24 cellular contexts compared by ENCODE assay signal in the genomic region with DNA sequence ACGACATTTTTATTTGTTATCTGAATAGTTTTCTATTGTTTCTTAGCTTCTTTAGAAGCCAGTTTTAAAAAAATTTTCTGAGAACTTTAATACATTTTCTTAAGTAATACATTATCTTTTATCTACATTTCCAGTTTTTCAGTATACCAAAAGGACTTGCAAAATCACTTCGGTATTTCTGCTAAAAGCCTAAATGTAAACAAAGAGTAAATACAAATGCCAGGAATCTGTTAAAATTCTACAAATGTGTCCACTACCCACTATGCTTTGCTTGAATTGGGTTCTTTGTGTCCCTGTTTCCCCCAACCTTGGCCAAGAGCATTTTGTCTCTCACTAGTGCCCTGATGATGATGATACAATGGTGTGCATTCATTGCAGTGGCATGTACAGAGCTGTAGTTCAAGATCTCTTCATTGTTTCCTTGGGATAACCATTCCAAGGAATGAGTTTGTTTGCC.
DNase-seq lines count a peak whose midpoint lies in the region; ATAC-seq and TF ChIP-seq lines count a peak whose summit lies in the region.
"Had no signal": no experiment of that assay in that cellular context is flagged by ENCODE, and none has a peak within 500 bp of the region (broad histone marks: within the 10 kb centered on the region; RNA-seq: fewer than 3 reads in every experiment).

No MANE protein-coding gene starts in this region.

- H3K4me1 Mint-ChIP-seq in Calu3 (ENCODE audit: low read depth, unreplicated experiment), result peaks cover 40% of the 10 kb centered on the region
- no peaks in the 10 kb centered on the region for H3K4me1 Mint-ChIP-seq in immature natural killer cell
- H3K4me1 Mint-ChIP-seq: activated B cell treated with CpG ODN at 0.5 μM for 24 hours had no signal

- H3K4me2 ChIP-seq in trophoblast cell (ENCODE audit: low read length) (no peak overlapping the region), PC-3 (ENCODE audit: low read length) (no peak overlapping the region)
- H3K4me2 ChIP-seq: KMS-11, PC-9 had no signal

- H3K4me1 ChIP-seq in trophoblast cell (ENCODE audit: control insufficient read depth in 1 of 2, insufficient read depth in 2 of 2, low read length in 2 of 2) (no peaks in the 10 kb centered on the region), PC-3 (ENCODE audit: insufficient read depth, low read length) (no peaks in the 10 kb centered on the region)
- H3K4me1 ChIP-seq: left ventricle myocardium inferior, right atrium auricular region, SJSA1, suprapubic skin had no signal

- no peak overlapping the region for H2BK120ac ChIP-seq in trophoblast cell (ENCODE audit: insufficient read depth, low read length, poor library complexity)

- H3K27me3 ChIP-seq in trophoblast cell (ENCODE audit: insufficient read depth, low read length) (no peaks in the 10 kb centered on the region), PC-3 (ENCODE audit: low read length) (no peaks in the 10 kb centered on the region)
- H3K27me3 ChIP-seq: right atrium auricular region, SJSA1, suprapubic skin had no signal

- no CpG with 5 or more reads among the region's 2 CpGs for WGBS in trophoblast cell (ENCODE audit: extremely low coverage, insufficient coverage, insufficient read length)

- no peaks in the 10 kb centered on the region for H3K9me3 ChIP-seq in trophoblast cell (ENCODE audit: insufficient read depth, low read depth, low read length)
- H3K9me3 ChIP-seq in PC-3 (ENCODE audit: low read length), result no peaks in the 10 kb centered on the region
- H3K9me3 ChIP-seq: left ventricle myocardium inferior, right atrium auricular region, SJSA1, suprapubic skin had no signal

- H3K36me3 Mint-ChIP-seq in Calu3 (ENCODE audit: insufficient read depth, unreplicated experiment) (no peaks in the 10 kb centered on the region), immature natural killer cell (no peaks in the 10 kb centered on the region)
- H3K36me3 Mint-ChIP-seq: activated CD4-positive, alpha-beta memory T cell treated with anti-CD3 and anti-CD28 coated beads for 36 hours had no signal

- H4K20me1 ChIP-seq in PC-3 (ENCODE audit: low read length), result no peaks in the 10 kb centered on the region

- peak overlapping the region; percentile 54 for H3K4me3 Mint-ChIP-seq in Calu3 (ENCODE audit: low read depth, unreplicated experiment)
- H3K4me3 Mint-ChIP-seq in immature natural killer cell, result no peak overlapping the region
- H3K4me3 Mint-ChIP-seq: activated B cell treated with CpG ODN at 0.5 μM for 24 hours; activated CD4-positive, alpha-beta memory T cell treated with anti-CD3 and anti-CD28 coated beads for 36 hours had no signal

- H3K79me2 ChIP-seq in trophoblast cell (ENCODE audit: control insufficient read depth, insufficient read depth, low read length, poor library complexity) (no peaks in the 10 kb centered on the region), PC-3 (ENCODE audit: low read length) (no peaks in the 10 kb centered on the region)

- H3K27me3 Mint-ChIP-seq in Calu3 (ENCODE audit: unreplicated experiment) (no peaks in the 10 kb centered on the region), immature natural killer cell (ENCODE audit: low read depth in 3 of 3) (peaks cover 0 to 2% (median 0%) of the 10 kb centered on the region in 3 donors)
- H3K27me3 Mint-ChIP-seq: activated B cell treated with CpG ODN at 0.5 μM for 24 hours; activated CD4-positive, alpha-beta memory T cell treated with anti-CD3 and anti-CD28 coated beads for 36 hours had no signal

- H2AFZ ChIP-seq in trophoblast cell (ENCODE audit: insufficient read depth, low read length, poor library complexity), result no peak overlapping the region
- no peak overlapping the region for H2AFZ ChIP-seq in PC-3 (ENCODE audit: low read length)

- ATAC-seq in PC-3, result no peak
- ATAC-seq: esophagus mucosa had no signal

- CTCF ChIA-PET in Calu3 (lab: Charles Lee) (interaction anchor here (1.0 to 2.1 kb wide), 4 partner anchors 10 to 54 kb away, joined by 3 to 12 read pairs (median 5); no protein-coding TSS in a partner anchor), PC-3 (lab: Charles Lee) (no interaction called here)

- no peak overlapping the region for H3K4ac ChIP-seq in trophoblast cell (ENCODE audit: low read depth, low read length)

- no peak overlapping the region for H4K91ac ChIP-seq in trophoblast cell (ENCODE audit: low read depth, low read length)

- intact Hi-C loops in Calu3 (cut with micrococcal nuclease; ENCODE audit: unreplicated experiment), result loop anchor here (1.0 to 5.0 kb wide), 4 partner anchors 25 to 182 kb away; no protein-coding TSS in a partner anchor
- intact Hi-C loops in head of caudate nucleus (cut with DNase I), result loop anchor here (1.0 kb wide), 1 partner anchor 8 kb away; no protein-coding TSS in a partner anchor
- intact Hi-C loops in PC-3 (cut with micrococcal nuclease), result no loop called here

- H3K14ac ChIP-seq in trophoblast cell (ENCODE audit: low read length), result no peak overlapping the region

- no peaks in the 10 kb centered on the region for H3K9me2 ChIP-seq in PC-3 (replicated peaks; ENCODE audit: low read length)

- no peak overlapping the region for H2AK5ac ChIP-seq in trophoblast cell (ENCODE audit: low read length)

- no peaks in the 10 kb centered on the region for H3K79me1 ChIP-seq in trophoblast cell (ENCODE audit: low read length)

- H3K9ac ChIP-seq in trophoblast cell (ENCODE audit: low read length), result no peak overlapping the region
- H3K9ac ChIP-seq in PC-3 (ENCODE audit: low read length), result no peak overlapping the region
- H3K9ac ChIP-seq: KMS-11 had no signal

- H3K36me3 ChIP-seq in trophoblast cell (ENCODE audit: control insufficient read depth in 1 of 2, insufficient read depth in 2 of 2, low read length in 2 of 2) (no peaks in the 10 kb centered on the region), PC-3 (ENCODE audit: low read depth, low read length) (no peaks in the 10 kb centered on the region)
- H3K36me3 ChIP-seq: left ventricle myocardium inferior, right atrium auricular region, SJSA1, suprapubic skin had no signal

- peak overlapping the region; percentile 59 for H3K27ac Mint-ChIP-seq in Calu3 (ENCODE audit: unreplicated experiment)
- H3K27ac Mint-ChIP-seq in immature natural killer cell, result no peak overlapping the region
- H3K27ac Mint-ChIP-seq: activated B cell treated with CpG ODN at 0.5 μM for 24 hours; activated CD4-positive, alpha-beta memory T cell treated with anti-CD3 and anti-CD28 coated beads for 36 hours had no signal

- H2BK12ac ChIP-seq in trophoblast cell (ENCODE audit: low read length), result no peak overlapping the region

- no peak overlapping the region for H4K12ac ChIP-seq in trophoblast cell (ENCODE audit: low read depth, low read length)

- H3K9me3 Mint-ChIP-seq in Calu3 (ENCODE audit: low read depth, unreplicated experiment) (peaks cover 4% of the 10 kb centered on the region), immature natural killer cell (peaks cover 0 to 20% (median 15%) of the 10 kb centered on the region in 6 donors)
- H3K9me3 Mint-ChIP-seq: activated CD4-positive, alpha-beta memory T cell treated with anti-CD3 and anti-CD28 coated beads for 36 hours had no signal

- TF ChIP-seq CTCF in Calu3 (IDR thresholded peaks at IDR 0.05; ENCODE audit: unreplicated experiment) (no peak), PC-3 (conservative IDR thresholded peaks at IDR 0.05; ENCODE audit: low read depth, low read length) (no peak)

- DNase-seq in Calu3 (peak; percentile 61), head of caudate nucleus (peak in 32 of 42 donors; percentile 19 to 83 (median 58)), trophoblast cell (peak; percentile 28 to 72), COLO668 (lab: John Stamatoyannopoulos, UW; ENCODE audit: unreplicated experiment) (no peak), PC-3 (no peak), immature natural killer cell (no peak)
- no peak for DNase-seq in activated naive CD4-positive, alpha-beta T cell (lab: John Stamatoyannopoulos, UW)
- DNase-seq: activated B cell treated with CpG ODN at 0.5 μM for 24 hours; activated CD4-positive, alpha-beta memory T cell treated with anti-CD3 and anti-CD28 coated beads for 36 hours; activated gamma-delta T cell; activated T-cell treated with anti-CD3 and anti-CD28 coated beads for 4 hours; cerebellar nuclear complex; effector CD4-positive, alpha-beta T cell; HCEC 1CT; left ventricle myocardium inferior; NCI-H1694 treated with DMSO at 0.1 percent for 48 hours; NCI-H226; PC-9 had no signal

- BruUV-seq in Calu3 (replicated peaks; lab: Mats Ljungman, UMichigan), result no TSS peak
- no TSS peak for BruUV-seq in PC-3 (replicated peaks; lab: Mats Ljungman, UMichigan)

- H3K18ac ChIP-seq in trophoblast cell (ENCODE audit: low read length), result no peak overlapping the region

- no peak overlapping the region for H3K4me3 ChIP-seq in trophoblast cell (ENCODE audit: low read depth, low read length)
- no peak overlapping the region for H3K4me3 ChIP-seq in PC-3 (ENCODE audit: low read length)
- H3K4me3 ChIP-seq: left ventricle myocardium inferior, PC-9, right atrium auricular region, SJSA1, suprapubic skin had no signal

- no peak overlapping the region for H4K8ac ChIP-seq in trophoblast cell (ENCODE audit: low read depth, low read length)

- H3K27ac ChIP-seq in angular gyrus (ENCODE audit: low read depth, low read length) (peak overlapping the region; percentile 64), trophoblast cell (ENCODE audit: low read depth, low read length) (no peak overlapping the region), PC-3 (ENCODE audit: low read length) (no peak overlapping the region)
- H3K27ac ChIP-seq: KMS-11, left ventricle myocardium inferior, PC-9, right atrium auricular region, SJSA1, suprapubic skin had no signal

- no peak overlapping the region for H2BK5ac ChIP-seq in trophoblast cell (ENCODE audit: low read depth, low read length, poor library complexity)

- no peak overlapping the region for H3K23ac ChIP-seq in trophoblast cell (ENCODE audit: low read length)

- H3F3A ChIP-seq in PC-3 (ENCODE audit: low read length, unreplicated experiment), result no peaks in the 10 kb centered on the region

- POLR2A ChIA-PET in PC-3 (lab: Charles Lee; ENCODE audit: unreplicated experiment), result no interaction called here

Comparison
In these comparisons a context has a peak if more than half of its experiments do, and no peak if none do; other contexts are left out.
1. DNase-seq: peak in Calu3 (single experiment), head of caudate nucleus (32 of 42) and trophoblast cell (2 of 2); none in COLO668 (single experiment), PC-3 (single experiment), activated naive CD4-positive, alpha-beta T cell (0 of 4) and immature natural killer cell (0 of 3).